Comparison of ENCODE assay signal across 27 cellular contexts in the genomic region with DNA sequence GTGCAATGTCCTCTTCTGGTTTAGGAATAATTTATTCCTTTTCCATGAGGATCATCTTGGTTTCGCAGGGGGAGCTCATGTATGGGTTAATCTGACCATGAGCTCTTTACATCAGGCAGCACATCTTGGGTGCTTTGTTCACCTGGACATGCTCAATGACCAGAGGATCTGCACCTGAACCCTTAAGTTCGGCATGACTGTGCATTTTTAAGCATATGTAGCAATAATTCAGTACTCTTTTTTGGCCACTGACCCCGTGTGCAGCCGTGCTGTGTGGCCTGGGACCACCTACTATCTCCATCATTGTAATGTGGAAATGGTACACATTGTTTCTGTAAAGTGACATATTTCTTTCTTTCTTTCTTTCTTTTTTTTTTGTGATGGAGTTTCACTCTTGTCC.
"Had no signal": no experiment of that assay in that cellular context is flagged by ENCODE, and none has a peak within 500 bp of the region (broad histone marks: within the 10 kb centered on the region; RNA-seq: fewer than 3 reads in every experiment).

No MANE protein-coding gene starts in this region.

- H3K79me2 ChIP-seq: parathyroid adenoma had no signal

- H3K4me3 ChIP-seq: neural progenitor cell, ovary, psoas muscle, skin epidermis, smooth muscle cell, spleen, suprapubic skin, testis, tibial artery, transverse colon, upper lobe of right lung, uterus had no signal

- H2AFZ ChIP-seq: neural progenitor cell, parathyroid adenoma had no signal

- H3K4me1 ChIP-seq: neural progenitor cell, parathyroid adenoma, psoas muscle, spleen, suprapubic skin, testis, tibial artery, upper lobe of right lung, uterus had no signal

- ATAC-seq: natural killer cell; psoas muscle; right cardiac atrium; sciatic nerve; stimulated activated memory B cell treated with anti-CD40 and anti-IgM and Interleukin-4, amounts not matched to agents 10 μg/mL and 1 μg/mL and 100 μg/mL, for 72 hours; stimulated activated naive CD8-positive, alpha-beta T cell treated with anti-CD3 and anti-CD28 coated beads, Interleukin-15, amount 100 ng/mL, for 72 hours; stimulated activated naive CD8-positive, alpha-beta T cell treated with anti-CD3 and anti-CD28 coated beads, Interleukin-15, Interleukin-2, amounts not matched to agents 100 U/mL and 50 U/mL, for 24 hours; upper lobe of right lung had no signal

- DNase-seq: natural killer cell; occipital lobe; ovary; psoas muscle; right cardiac atrium; spleen; stimulated activated CD4-positive, alpha-beta T cell treated with anti-CD3 and anti-CD28 coated beads, Interleukin-12 subunit alpha, Interleukin-12 subunit beta, amount 100 ng/mL, for 4 hours; stimulated activated CD4-positive, alpha-beta T cell treated with anti-CD3 and anti-CD28 coated beads, Interleukin-1b, Interleukin-23, amount 100 ng/mL, for 48 hours; stimulated activated CD4-positive, alpha-beta T cell treated with anti-CD3 and anti-CD28 coated beads, Interleukin-4, amount 100 ng/mL, for 1 hour; stimulated activated CD4-positive, alpha-beta T cell treated with anti-CD3 and anti-CD28 coated beads, Interleukin-4, amount 100 ng/mL, for 4 hours; stimulated activated CD8-positive, alpha-beta memory T cell treated with anti-CD3 and anti-CD28 coated beads, Interleukin-4, amount 100 ng/mL, for 48 hours; stimulated activated naive CD4-positive, alpha-beta T cell; stimulated activated naive CD8-positive, alpha-beta T cell treated with anti-CD3 and anti-CD28 coated beads, Interleukin-15, amount 100 ng/mL, for 72 hours; stimulated activated naive CD8-positive, alpha-beta T cell treated with anti-CD3 and anti-CD28 coated beads, Interleukin-15, Interleukin-2, amounts not matched to agents 100 U/mL and 50 U/mL, for 24 hours; substantia nigra; testis; tibial artery; transverse colon; upper lobe of right lung; uterus had no signal

- H3K4me2 ChIP-seq: neural progenitor cell, smooth muscle cell had no signal

- H3K9me3 ChIP-seq: ovary, psoas muscle, spleen, suprapubic skin, testis, tibial artery, transverse colon, upper lobe of right lung, uterus had no signal

- H3K27ac ChIP-seq: neural progenitor cell, ovary, parathyroid adenoma, psoas muscle, skin epidermis, spleen, suprapubic skin, testis, tibial artery, upper lobe of right lung, uterus had no signal

- H3K27me3 ChIP-seq: neural progenitor cell, ovary, spleen, suprapubic skin, testis, tibial artery, transverse colon, upper lobe of right lung, uterus had no signal

- H3K9ac ChIP-seq: neural progenitor cell, parathyroid adenoma had no signal

- H3K36me3 ChIP-seq: neural progenitor cell, ovary, uterus had no signal
